1 cellular context compared by ENCODE assay signal in the genomic region with DNA sequence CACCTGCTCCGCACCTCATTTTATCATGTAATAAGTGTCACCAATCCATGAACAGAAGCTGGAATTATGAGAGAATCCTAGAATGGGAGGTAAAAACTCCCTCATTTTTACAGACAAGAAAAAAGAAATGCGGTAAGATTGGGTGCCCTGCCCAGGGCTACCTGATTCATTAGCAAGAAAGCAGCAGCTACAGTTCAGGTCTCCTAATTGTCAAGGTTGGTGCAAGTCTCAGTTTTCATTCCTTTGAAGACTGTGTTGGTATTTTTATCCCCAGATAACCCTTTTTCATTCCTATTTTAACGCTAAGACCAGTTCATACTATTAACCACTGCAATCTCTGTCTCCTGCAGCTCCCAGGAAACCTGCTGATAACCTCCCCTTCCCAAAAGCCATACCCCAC.
TF ChIP-seq lines count a peak whose summit lies in the region.

No MANE protein-coding gene starts in this region.

TF ChIP-seq in HepG2, 621 proteins besides CTCF, POLR2A, EP300 and RAD21:
- TF ChIP-seq TCF7L2 (IDR thresholded peaks at IDR 0.05; ENCODE audit: low read depth, low read length) (no peak), RBFOX2 (IDR thresholded peaks at IDR 0.05; ENCODE audit: low read depth, low read length) (no peak), ZNF558 (CRISPR knock-in tag; IDR thresholded peaks at IDR 0.05; ENCODE audit: borderline replicate concordance) (no peak), NFATC3 (CRISPR knock-in tag; IDR thresholded peaks at IDR 0.05) (0 out of 2 replicates have a peak, but pooled peaks have one; percentile 41)
TF ChIP-seq in HepG2: peak in this region for 1.
